1 cellular context compared by ENCODE assay signal in the genomic region with DNA sequence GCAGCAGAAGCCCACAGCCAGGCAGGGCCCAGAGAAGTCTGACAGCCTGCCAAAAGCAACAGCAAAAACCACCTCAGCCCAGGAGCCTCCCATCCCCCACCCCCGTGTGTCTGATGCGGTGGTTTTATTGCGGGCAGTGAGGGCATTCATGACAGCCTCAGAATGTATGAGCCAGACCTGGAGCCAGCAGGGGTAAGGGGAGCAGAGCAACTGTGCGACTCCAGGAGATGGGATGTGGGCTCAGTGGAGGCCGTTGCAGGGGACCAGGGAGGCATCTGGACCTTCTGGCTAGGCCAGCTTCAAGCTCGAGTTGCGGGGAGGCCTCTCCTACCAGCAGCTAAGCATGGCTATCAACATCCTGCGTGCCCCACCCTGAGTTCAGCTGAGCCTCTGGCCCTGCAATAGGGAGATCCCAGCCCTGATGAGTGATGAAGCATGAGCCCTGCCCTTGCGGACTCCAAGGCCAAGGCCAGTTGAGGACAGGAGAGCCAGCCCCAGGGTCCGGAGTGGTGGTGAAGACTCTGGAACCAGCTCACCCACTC.
TF ChIP-seq lines count a peak whose summit lies in the region.

No MANE protein-coding gene starts in this region.

TF ChIP-seq in IMR-90, 13 proteins besides CTCF, POLR2A, EP300 and RAD21 (continued from another document):
- TF ChIP-seq, protein P1, sequence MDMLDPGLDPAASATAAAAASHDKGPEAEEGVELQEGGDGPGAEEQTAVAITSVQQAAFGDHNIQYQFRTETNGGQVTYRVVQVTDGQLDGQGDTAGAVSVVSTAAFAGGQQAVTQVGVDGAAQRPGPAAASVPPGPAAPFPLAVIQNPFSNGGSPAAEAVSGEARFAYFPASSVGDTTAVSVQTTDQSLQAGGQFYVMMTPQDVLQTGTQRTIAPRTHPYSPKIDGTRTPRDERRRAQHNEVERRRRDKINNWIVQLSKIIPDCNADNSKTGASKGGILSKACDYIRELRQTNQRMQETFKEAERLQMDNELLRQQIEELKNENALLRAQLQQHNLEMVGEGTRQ (IDR thresholded peaks at IDR 0.05; ENCODE audit: low read depth, low read length), result no peak
- TF ChIP-seq MAZ (IDR thresholded peaks at IDR 0.05; ENCODE audit: borderline replicate concordance, low read depth, low read length), result no peak
- no peak for TF ChIP-seq FOS (IDR thresholded peaks at IDR 0.05; ENCODE audit: low read depth, low read length)
- TF ChIP-seq SMC3 (IDR thresholded peaks at IDR 0.05; ENCODE audit: low read depth, low read length), result no peak
- no peak for TF ChIP-seq CEBPB (IDR thresholded peaks at IDR 0.05; ENCODE audit: low read depth, low read length)
- no peak for TF ChIP-seq BHLHE40 (IDR thresholded peaks at IDR 0.05; ENCODE audit: low read depth, low read length)
- TF ChIP-seq RFX5 (IDR thresholded peaks at IDR 0.05; ENCODE audit: low read depth, low read length), result no peak
- no peak for TF ChIP-seq MXI1 (IDR thresholded peaks at IDR 0.05; ENCODE audit: borderline replicate concordance, low read depth, low read length)
